Comparison of ENCODE assay signal across 8 cellular contexts in the genomic region with DNA sequence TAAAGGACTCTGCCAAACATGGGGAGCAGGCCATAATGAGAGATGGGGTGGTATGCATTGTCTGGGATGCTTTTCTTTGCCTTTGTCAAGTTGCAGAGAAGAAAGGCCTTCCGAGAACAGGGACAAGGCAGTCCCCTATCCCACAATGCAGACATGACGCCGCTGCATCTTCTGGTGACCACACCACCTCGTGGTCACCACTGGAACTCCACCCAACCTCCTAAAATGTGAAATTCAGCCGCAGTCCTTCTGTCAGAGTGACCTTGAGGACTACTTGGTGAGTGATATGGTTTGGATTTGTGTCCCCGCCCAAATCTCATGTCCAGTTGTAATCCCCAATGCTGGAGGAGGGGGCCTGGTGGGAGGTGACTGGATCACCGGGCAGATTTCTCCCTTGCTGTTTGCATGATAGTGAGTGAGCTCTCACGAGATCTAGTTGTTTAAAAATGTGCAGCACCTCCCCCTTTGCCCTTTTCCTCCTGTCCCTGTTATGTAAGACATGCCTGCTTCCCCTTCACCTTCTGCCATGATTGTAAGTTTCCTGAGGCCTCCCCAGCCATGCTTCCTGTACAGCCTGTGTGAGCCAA. TPM values are rescaled to one million over a fixed set of nuclear protein-coding genes. Genes with fewer than 3 reads are reported as not detected.
A peak's percentile ranks its signal among the peaks of the same experiment; 100 is the strongest.
DNase-seq lines count a peak whose midpoint lies in the region; ATAC-seq, FAIRE-seq and TF ChIP-seq lines count a peak whose summit lies in the region.

No MANE protein-coding gene starts in this region.

- ATAC-seq in HG03571 (IDR thresholded peaks at IDR 0.05; ENCODE audit: unreplicated experiment) (peak; percentile 44), GM18858 (IDR thresholded peaks at IDR 0.05; ENCODE audit: unreplicated experiment) (no peak)

- H3K9me3 ChIP-seq in iPS DF 6.9 (ENCODE audit: control insufficient read depth, insufficient read depth, low read length): no peaks in the 10 kb centered on the region

- H3K27me3 ChIP-seq in iPS DF 6.9 (ENCODE audit: control insufficient read depth, insufficient read depth, low read length): no peaks in the 10 kb centered on the region

- H3K27ac ChIP-seq in iPS DF 6.9 (ENCODE audit: low read length): no peak overlapping the region

- H3K36me3 ChIP-seq in iPS DF 6.9 (ENCODE audit: control insufficient read depth, insufficient read depth, low read length): no peaks in the 10 kb centered on the region

- no peak overlapping the region for H3K4me3 ChIP-seq in iPS DF 6.9 (ENCODE audit: low read length)

- DNase-seq in AG20443 (ENCODE audit: low spot score) (peak; percentile 75), GM12892 (ENCODE audit: insufficient read length) (no peak), SK-N-DZ (ENCODE audit: low spot score) (peak; percentile 77), astrocyte of the hippocampus (ENCODE audit: low read depth, low spot score) (peak; percentile 74), iPS DF 6.9 (ENCODE audit: low read depth, low spot score) (peak; percentile 50)
- peak; percentile 28 for DNase-seq in stimulated activated CD4-positive, alpha-beta T cell treated with anti-CD3 and anti-CD28 coated beads, Interleukin-1b, Interleukin-23, amount 100 ng/mL, for 48 hours

- no peaks in the 10 kb centered on the region for H3K4me1 ChIP-seq in iPS DF 6.9 (ENCODE audit: control insufficient read depth, insufficient read depth, low read length)

- TF ChIP-seq POLR2A in GM12892 (IDR thresholded peaks at IDR 0.05; ENCODE audit: low read depth, low read length): no peak

- no CpG with 5 or more reads among the region's 8 CpGs for WGBS in iPS DF 6.9 (ENCODE audit: insufficient coverage, insufficient read length)

- peak; percentile 75 for FAIRE-seq in GM12892 (lab: Jason Lieb, UNC)

RNA-seq across cellular contexts. Expression of gene FRMPD2, which starts 15.2 kb away (rescaled TPM):
- polyA plus RNA-seq in GM12892 (2012; ENCODE audit: missing spikeins): 4.4 TPM
- polyA plus RNA-seq in SK-N-DZ (2014; cell fraction: cytosol; rRNA removed): not detected in 2 replicates
- polyA plus RNA-seq in SK-N-DZ (2014; cell fraction: nucleus; rRNA removed): 0.09 TPM in 1 of 2 replicates, not detected in the other

RNA-seq across cellular contexts. Expression of gene MAPK8, which starts 16.7 kb away (rescaled TPM):
- 60.1 TPM for polyA plus RNA-seq in GM12892 (2012; ENCODE audit: missing spikeins)
- 68.9 and 88.1 TPM in 2 replicates for polyA plus RNA-seq in SK-N-DZ (2014; cell fraction: cytosol; rRNA removed)
- 96.6 and 103 TPM in 2 replicates for polyA plus RNA-seq in SK-N-DZ (2014; cell fraction: nucleus; rRNA removed)
